1 cellular context compared by ENCODE assay signal in genomic region chr3:15495461-15496340, GRCh38.
TF ChIP-seq lines count a peak whose summit lies in the region.

No MANE protein-coding gene starts in this region.

TF ChIP-seq in HepG2, 621 proteins besides CTCF, POLR2A, EP300 and RAD21 (continued from another document):
- TF ChIP-seq, protein P1, sequence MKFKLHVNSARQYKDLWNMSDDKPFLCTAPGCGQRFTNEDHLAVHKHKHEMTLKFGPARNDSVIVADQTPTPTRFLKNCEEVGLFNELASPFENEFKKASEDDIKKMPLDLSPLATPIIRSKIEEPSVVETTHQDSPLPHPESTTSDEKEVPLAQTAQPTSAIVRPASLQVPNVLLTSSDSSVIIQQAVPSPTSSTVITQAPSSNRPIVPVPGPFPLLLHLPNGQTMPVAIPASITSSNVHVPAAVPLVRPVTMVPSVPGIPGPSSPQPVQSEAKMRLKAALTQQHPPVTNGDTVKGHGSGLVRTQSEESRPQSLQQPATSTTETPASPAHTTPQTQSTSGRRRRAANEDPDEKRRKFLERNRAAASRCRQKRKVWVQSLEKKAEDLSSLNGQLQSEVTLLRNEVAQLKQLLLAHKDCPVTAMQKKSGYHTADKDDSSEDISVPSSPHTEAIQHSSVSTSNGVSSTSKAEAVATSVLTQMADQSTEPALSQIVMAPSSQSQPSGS (CRISPR knock-in tag; IDR thresholded peaks at IDR 0.05) = no peak
- TF ChIP-seq REL (CRISPR knock-in tag; conservative IDR thresholded peaks at IDR 0.05) = no peak
- TF ChIP-seq ZNF431 (CRISPR knock-in tag; IDR thresholded peaks at IDR 0.05; ENCODE audit: borderline replicate concordance, low read depth) = no peak
- TF ChIP-seq ZNF629 (CRISPR knock-in tag; conservative IDR thresholded peaks at IDR 0.05) = no peak
- TF ChIP-seq SOX6 (IDR thresholded peaks at IDR 0.05) = no peak
- TF ChIP-seq SOX6 (CRISPR knock-in tag; IDR thresholded peaks at IDR 0.05) = no peak
